In genomic region chr4:8922481-8922880, GRCh38 we compare ENCODE assay signal across 1 cellular context.
TF ChIP-seq lines count a peak whose summit lies in the region.

No MANE protein-coding gene starts in this region.

TF ChIP-seq in HepG2, 621 proteins besides CTCF, POLR2A, EP300 and RAD21:
- TF ChIP-seq ARID4A (CRISPR knock-in tag; IDR thresholded peaks at IDR 0.05; ENCODE audit: borderline replicate concordance) (no peak), NFATC3 (CRISPR knock-in tag; IDR thresholded peaks at IDR 0.05) (no peak), ZNF749 (CRISPR knock-in tag; IDR thresholded peaks at IDR 0.05; ENCODE audit: borderline replicate concordance) (no peak)
